ENCODE assay signal across 28 cellular contexts in the genomic region with DNA sequence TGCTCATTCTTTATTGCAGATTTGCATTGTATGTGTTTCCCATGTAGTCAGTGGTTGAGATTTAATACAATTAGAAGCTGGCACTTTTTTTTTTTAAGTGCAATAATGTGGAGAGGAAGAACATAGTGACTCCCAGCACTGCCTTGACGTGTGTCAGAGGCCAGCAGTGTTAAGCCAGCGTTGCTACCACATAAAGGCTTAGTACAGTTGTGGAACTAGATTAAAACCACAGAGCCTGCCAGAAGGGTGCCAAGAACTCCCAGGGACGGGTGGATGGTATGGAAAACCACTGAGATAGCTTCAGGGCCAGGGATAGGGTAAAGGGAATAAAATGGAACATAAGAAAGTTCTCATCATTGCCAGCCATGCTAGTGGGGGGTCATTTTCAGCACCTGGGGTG.
A peak's percentile ranks its signal among the peaks of the same experiment; 100 is the strongest.
DNase-seq lines count a peak whose midpoint lies in the region; ATAC-seq and TF ChIP-seq lines count a peak whose summit lies in the region.
"Had no signal": no experiment of that assay in that cellular context is flagged by ENCODE, and none has a peak within 500 bp of the region (broad histone marks: within the 10 kb centered on the region; RNA-seq: fewer than 3 reads in every experiment).

No MANE protein-coding gene starts in this region.

- H3K27me3 Mint-ChIP-seq in brain (no peaks in the 10 kb centered on the region), nephron progenitor cell (ENCODE audit: low read depth, poor library complexity) (no peaks in the 10 kb centered on the region)
- H3K27me3 Mint-ChIP-seq in CD8-positive, alpha-beta T cell (ENCODE audit: low read depth) = peaks cover 3% of the 10 kb centered on the region

- H3K36me3 Mint-ChIP-seq in brain = peaks cover 61% of the 10 kb centered on the region
- peaks cover 56% of the 10 kb centered on the region for H3K36me3 Mint-ChIP-seq in nephron progenitor cell (ENCODE audit: low read depth)
- no peaks in the 10 kb centered on the region for H3K36me3 Mint-ChIP-seq in CD8-positive, alpha-beta T cell
- H3K36me3 Mint-ChIP-seq: natural killer cell had no signal

- H3K27me3 ChIP-seq in BLaER1 = no peaks in the 10 kb centered on the region
- H3K27me3 ChIP-seq in CD8-positive, alpha-beta T cell (ENCODE audit: insufficient read depth, low read length) = no peaks in the 10 kb centered on the region
- H3K27me3 ChIP-seq: esophagus squamous epithelium, spleen, upper lobe of left lung had no signal

- no peak for DNase-seq in nephron progenitor cell
- no peak for DNase-seq in CD8-positive, alpha-beta T cell
- DNase-seq in NK-92 treated with Interleukin-12 subunit alpha and Interleukin-12 subunit beta, amount 100 ng/mL, for 24 hours (lab: John Stamatoyannopoulos, UW) = no peak
- DNase-seq: activated CD4-positive, alpha-beta T cell treated with anti-CD3 and anti-CD28 coated beads, Interleukin-2, amount 10 ng/mL, durations not matched to agents 24 days and 14 days; activated naive CD4-positive, alpha-beta T cell treated with anti-CD3 and anti-CD28 coated beads for 36 hours; amygdala; caudate nucleus; DMS79; esophagus squamous epithelium; GF-D8; GM23248; IMR-90; midbrain; natural killer cell; NCI-H1092 treated with DMSO at 0.1 percent for 48 hours; NCI-H187; NCI-H2171; NCI-H510A treated with DMSO at 0.1 percent for 48 hours; spleen; SW 1271; T-helper 9 cell; upper lobe of left lung had no signal

- H3K9ac ChIP-seq in BLaER1 = peak overlapping the region; percentile 11; the same call in 1 of the 2 replicates
- H3K9ac ChIP-seq: GM23248 had no signal

- CTCF ChIA-PET in CD8-positive, alpha-beta T cell (lab: Charles Lee) = no interaction called here

- intact Hi-C loops in CD8-positive, alpha-beta T cell (cut with DNase I, micrococcal nuclease) = no loop called here

- POLR2A ChIA-PET in CD8-positive, alpha-beta T cell (lab: Charles Lee) = no interaction called here

- no peak overlapping the region for H3K4me3 ChIP-seq in BLaER1
- no peak overlapping the region for H3K4me3 ChIP-seq in CD8-positive, alpha-beta T cell (ENCODE audit: low read depth, low read length)
- H3K4me3 ChIP-seq: esophagus squamous epithelium, GM23248, spleen, upper lobe of left lung had no signal

- H3K4me2 ChIP-seq in BLaER1 = peak overlapping the region; percentile 74

- H3K36me3 ChIP-seq in BLaER1 = peaks cover 72% of the 10 kb centered on the region
- H3K36me3 ChIP-seq in CD8-positive, alpha-beta T cell (ENCODE audit: insufficient read depth, low read length) = no peaks in the 10 kb centered on the region

- H3K4me1 Mint-ChIP-seq in brain (peaks cover 57% of the 10 kb centered on the region), nephron progenitor cell (peaks cover 45% of the 10 kb centered on the region)
- no peaks in the 10 kb centered on the region for H3K4me1 Mint-ChIP-seq in CD8-positive, alpha-beta T cell (ENCODE audit: low read depth)
- H3K4me1 Mint-ChIP-seq: activated CD4-positive, alpha-beta T cell treated with anti-CD3 and anti-CD28 coated beads, Interleukin-2, amount 10 ng/mL, durations not matched to agents 24 days and 14 days had no signal

- no peaks in the 10 kb centered on the region for H3K9me3 ChIP-seq in BLaER1
- no peaks in the 10 kb centered on the region for H3K9me3 ChIP-seq in CD8-positive, alpha-beta T cell (ENCODE audit: low read length)
- H3K9me3 ChIP-seq: esophagus squamous epithelium, spleen, upper lobe of left lung had no signal

- H4K20me1 ChIP-seq in BLaER1 = peaks cover 62% of the 10 kb centered on the region

- H3K27ac Mint-ChIP-seq in brain (peak overlapping the region in 4 of 5 experiments; percentile 42 to 77 (median 54)), nephron progenitor cell (peak overlapping the region; percentile 81)
- H3K27ac Mint-ChIP-seq in CD8-positive, alpha-beta T cell = no peak overlapping the region
- H3K27ac Mint-ChIP-seq: activated CD4-positive, alpha-beta T cell treated with anti-CD3 and anti-CD28 coated beads, Interleukin-2, amount 10 ng/mL, durations not matched to agents 24 days and 14 days; activated naive CD4-positive, alpha-beta T cell treated with anti-CD3 and anti-CD28 coated beads for 36 hours; natural killer cell had no signal

- H3K4me3 Mint-ChIP-seq in brain (no peak overlapping the region), nephron progenitor cell (no peak overlapping the region)
- no peak overlapping the region for H3K4me3 Mint-ChIP-seq in CD8-positive, alpha-beta T cell
- H3K4me3 Mint-ChIP-seq: activated CD4-positive, alpha-beta T cell treated with anti-CD3 and anti-CD28 coated beads, Interleukin-2, amount 10 ng/mL, durations not matched to agents 24 days and 14 days; activated naive CD4-positive, alpha-beta T cell treated with anti-CD3 and anti-CD28 coated beads for 36 hours; natural killer cell had no signal

- H3K27ac ChIP-seq in BLaER1 = no peak overlapping the region
- no peak overlapping the region for H3K27ac ChIP-seq in CD8-positive, alpha-beta T cell (ENCODE audit: low read depth, low read length)
- H3K27ac ChIP-seq: esophagus squamous epithelium, GM23248, upper lobe of left lung, VCaP had no signal

- H3K9me3 Mint-ChIP-seq in brain = no peaks in the 10 kb centered on the region
- H3K9me3 Mint-ChIP-seq in nephron progenitor cell = no peaks in the 10 kb centered on the region
- no peaks in the 10 kb centered on the region for H3K9me3 Mint-ChIP-seq in CD8-positive, alpha-beta T cell
- H3K9me3 Mint-ChIP-seq: activated CD4-positive, alpha-beta T cell treated with anti-CD3 and anti-CD28 coated beads, Interleukin-2, amount 10 ng/mL, durations not matched to agents 24 days and 14 days; activated naive CD4-positive, alpha-beta T cell treated with anti-CD3 and anti-CD28 coated beads for 36 hours; natural killer cell had no signal

- ATAC-seq in HG02885 (IDR thresholded peaks at IDR 0.05; ENCODE audit: poor library complexity, unreplicated experiment) (peak; percentile 23), HG03175 (IDR thresholded peaks at IDR 0.05; ENCODE audit: unreplicated experiment) (no peak), GM21786 (IDR thresholded peaks at IDR 0.05; ENCODE audit: unreplicated experiment) (no peak)
- ATAC-seq in CD8-positive, alpha-beta T cell = no peak
- ATAC-seq: natural killer cell had no signal

- H3K4me1 ChIP-seq in BLaER1 = peaks cover 39% of the 10 kb centered on the region
- H3K4me1 ChIP-seq in CD8-positive, alpha-beta T cell (ENCODE audit: insufficient read depth, low read length) = no peaks in the 10 kb centered on the region
- H3K4me1 ChIP-seq: upper lobe of left lung had no signal

- TF ChIP-seq CTCF in brain (conservative IDR thresholded peaks at IDR 0.05) = no peak
- TF ChIP-seq CTCF in nephron progenitor cell (IDR thresholded peaks at IDR 0.05) = no peak
- no peak for TF ChIP-seq CTCF in CD8-positive, alpha-beta T cell (IDR thresholded peaks at IDR 0.05)
